20 cellular contexts compared by ENCODE assay signal in genomic region chr2:232866104-232866503, GRCh38.
"Had no signal": no experiment of that assay in that cellular context is flagged by ENCODE, and none has a peak within 500 bp of the region (broad histone marks: within the 10 kb centered on the region; RNA-seq: fewer than 3 reads in every experiment).

No MANE protein-coding gene starts in this region.

- H3K9me3 ChIP-seq: esophagus muscularis mucosa, gastroesophageal sphincter, heart left ventricle, left lung, lower lobe of right lung had no signal

- ATAC-seq: foreskin keratinocyte, gastroesophageal sphincter, heart left ventricle, left lung, lower lobe of right lung had no signal

- H3K27me3 ChIP-seq: dorsolateral prefrontal cortex, esophagus muscularis mucosa, foreskin keratinocyte, gastroesophageal sphincter, heart left ventricle, hepatocyte, left lung had no signal

- H3K4me3 ChIP-seq: coronary artery, dorsolateral prefrontal cortex, esophagus muscularis mucosa, gastroesophageal sphincter, heart left ventricle, hepatocyte, left lung, lower lobe of right lung had no signal

- H3K27ac ChIP-seq: coronary artery, esophagus muscularis mucosa, foreskin keratinocyte, gastroesophageal sphincter, heart left ventricle, hepatocyte, left lung, lower lobe of right lung had no signal

- DNase-seq: cerebellar nuclear complex; dermis blood vessel endothelial cell; dorsolateral prefrontal cortex; effector CD4-positive, alpha-beta T cell; effector memory CD4-positive, alpha-beta T cell; foreskin keratinocyte; heart left ventricle; hypothalamus; immature natural killer cell; islet precursor cell; kidney; kidney glomerular epithelial cell; left lung; lower lobe of right lung; mesenchymal stem cell; naive B cell had no signal

- H3K4me1 ChIP-seq: esophagus muscularis mucosa, foreskin keratinocyte, gastroesophageal sphincter, heart left ventricle, left lung, lower lobe of right lung had no signal
